ENCODE assay signal across 1 cellular context in the genomic region with DNA sequence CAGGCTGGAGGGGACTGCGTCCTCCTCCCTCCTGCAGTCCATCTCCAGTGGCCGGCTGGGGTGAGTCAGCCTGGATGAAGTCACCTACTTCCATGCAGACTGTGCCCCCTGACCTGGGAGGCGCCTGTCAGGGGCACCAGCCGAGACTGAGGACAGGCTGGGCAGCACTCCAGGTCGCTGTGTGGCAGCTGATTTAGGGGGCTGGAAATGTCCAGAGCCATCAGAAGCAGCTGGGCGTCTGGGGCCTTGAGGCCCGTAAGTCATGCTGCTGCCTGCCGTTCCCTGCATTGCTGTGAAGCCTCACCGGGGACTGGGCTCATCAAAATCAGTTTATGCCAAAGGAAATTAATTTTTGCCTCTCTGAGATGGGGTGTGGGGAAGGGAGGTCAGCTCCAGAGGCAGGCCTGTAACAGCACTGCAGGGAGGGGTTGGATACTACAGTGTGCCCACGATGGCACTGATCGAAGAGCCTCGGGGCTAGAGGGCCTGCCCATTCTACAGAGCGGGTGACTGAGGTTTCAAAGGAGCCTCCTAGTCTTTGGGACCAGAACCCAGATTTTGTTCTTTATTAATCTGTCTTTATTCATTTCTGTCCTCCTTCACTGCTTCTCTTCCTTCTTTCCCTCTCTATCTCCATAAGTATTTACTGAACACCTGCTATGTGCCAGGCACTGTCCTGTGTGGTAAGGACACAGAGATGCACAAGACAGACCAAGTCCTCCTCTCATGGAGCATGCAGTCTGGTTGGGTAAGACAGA.
TF ChIP-seq lines count a peak whose summit lies in the region.

No MANE protein-coding gene starts in this region.

TF ChIP-seq in endothelial cell of umbilical vein, 7 proteins besides CTCF, POLR2A, EP300 and RAD21 (continued from another document):
- TF ChIP-seq FOS (IDR thresholded peaks at IDR 0.05; ENCODE audit: borderline replicate concordance, insufficient read depth, low read length) (peak; percentile 88), GATA2 (IDR thresholded peaks at IDR 0.05; ENCODE audit: insufficient read depth, insufficient read length, low read depth, low read length) (no peak), MAX (IDR thresholded peaks at IDR 0.05; ENCODE audit: insufficient read depth, insufficient read length) (no peak)
